Comparison of ENCODE assay signal across 1 cellular context in genomic region chr3:10299679-10300078, GRCh38.
TF ChIP-seq lines count a peak whose summit lies in the region.

No MANE protein-coding gene starts in this region.

TF ChIP-seq in GM12878, 131 proteins besides CTCF, POLR2A, EP300 and RAD21 (continued from another document):
- TF ChIP-seq ZNF687 (IDR thresholded peaks at IDR 0.05) (0 out of 2 replicates have a peak, but pooled peaks have one; percentile 6), SMARCA5 (IDR thresholded peaks at IDR 0.05) (0 out of 2 replicates have a peak, but pooled peaks have one; percentile 0), NR2F1 (conservative IDR thresholded peaks at IDR 0.05) (peak; percentile 47), ZNF384 (IDR thresholded peaks at IDR 0.05; ENCODE audit: borderline replicate concordance, low read depth, low read length) (peak; percentile 68; the same call in 1 of the 2 replicates), CREB1 (IDR thresholded peaks at IDR 0.05; ENCODE audit: low read depth) (0 out of 2 replicates have a peak, but pooled peaks have one; percentile 14), LARP7 (IDR thresholded peaks at IDR 0.05) (no peak), IKZF2 (IDR thresholded peaks at IDR 0.05) (peak in 1 of 2 experiments; percentile 22; a peak in 1 of 4 replicates)
